Comparison of ENCODE assay signal across 7 cellular contexts in genomic region chrY:25091206-25091605, GRCh38. TPM values are rescaled to one million over a fixed set of nuclear protein-coding genes. Genes with fewer than 3 reads are reported as not detected.
"Had no signal": no experiment of that assay in that cellular context is flagged by ENCODE, and none has a peak within 500 bp of the region (broad histone marks: within the 10 kb centered on the region; RNA-seq: fewer than 3 reads in every experiment).

No MANE protein-coding gene starts in this region.

RNA-seq across cellular contexts. Expression of gene BPY2C, which starts 39.3 kb away (rescaled TPM):
- total RNA-seq: GM23248, GM23338, H1, H4, H7, H9, HFFc6 had no signal
- polyA plus RNA-seq: GM23248, GM23338, H1 had no signal
